Comparison of ENCODE assay signal across 24 cellular contexts in the genomic region with DNA sequence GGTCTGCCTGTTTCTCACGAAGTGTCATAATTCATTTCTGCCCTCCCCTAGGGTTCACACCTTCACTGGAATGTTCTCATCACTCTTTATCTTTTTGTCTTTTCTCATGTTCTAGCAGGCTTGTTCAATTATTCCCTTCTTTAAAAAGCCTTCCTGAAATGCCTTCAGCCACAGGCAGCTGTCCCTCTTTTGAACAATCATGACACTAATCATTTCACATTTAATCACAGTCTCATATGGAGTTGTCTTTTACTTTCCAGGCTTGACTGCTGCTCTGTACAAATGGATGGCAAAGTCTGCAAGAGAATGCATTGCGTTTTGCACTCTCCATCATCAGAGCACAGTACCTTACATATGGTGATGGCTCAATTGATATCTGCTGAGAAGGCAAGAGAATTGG.
DNase-seq lines count a peak whose midpoint lies in the region; ATAC-seq and TF ChIP-seq lines count a peak whose summit lies in the region.
"Had no signal": no experiment of that assay in that cellular context is flagged by ENCODE, and none has a peak within 500 bp of the region (broad histone marks: within the 10 kb centered on the region; RNA-seq: fewer than 3 reads in every experiment).

No MANE protein-coding gene starts in this region.

- peak overlapping the region; percentile 4 for H2AFZ ChIP-seq in neuronal stem cell (ENCODE audit: low read length)
- H2AFZ ChIP-seq: GM23338 had no signal

- H2BK5ac ChIP-seq in neuronal stem cell (ENCODE audit: low read length), result no peak overlapping the region

- H4K91ac ChIP-seq in neuronal stem cell (ENCODE audit: low read depth, low read length, poor library complexity), result no peak overlapping the region

- H3K79me1 ChIP-seq in neuronal stem cell (ENCODE audit: low read depth, low read length), result no peaks in the 10 kb centered on the region

- CTCF ChIA-PET in A673 (lab: Charles Lee), result interaction anchor here (0.7 kb wide), 1 partner anchor 1249 kb away, joined by 3 read pairs; no protein-coding TSS in a partner anchor
- CTCF ChIA-PET in activated naive CD4-positive, alpha-beta T cell treated with anti-CD3 and anti-CD28 coated beads, Interleukin-2, amount 10 ng/mL, durations not matched to agents 7 days and 5 days (lab: Charles Lee), result no interaction called here

- H3K9me3 ChIP-seq in A673 (ENCODE audit: low read depth, low read length, poor library complexity, severe bottlenecking) (no peaks in the 10 kb centered on the region), neuronal stem cell (replicated peaks in 1 of 2; ENCODE audit: control insufficient read depth in 2 of 2, insufficient read depth in 1 of 2, low read depth in 1 of 2, low read length in 2 of 2) (no peaks in the 10 kb centered on the region)
- H3K9me3 ChIP-seq: BE2C; BLaER1 treated with 17β-estradiol and CSF1 and Interleukin-3, amounts not matched to agents 10 nM and 100 nM; HAP-1 had no signal

- no peak overlapping the region for H2BK15ac ChIP-seq in neuronal stem cell (ENCODE audit: low read length)

- BruUV-seq in A673 (replicated peaks; lab: Mats Ljungman, UMichigan), result no TSS peak

- DNase-seq in A673 (ENCODE audit: low spot score) (peak; percentile 54), myocyte (ENCODE audit: low read depth) (peak; percentile 10), neuronal stem cell (ENCODE audit: low spot score) (no peak), cardiac septum (ENCODE audit: low spot score) (no peak)
- DNase-seq in activated naive CD4-positive, alpha-beta T cell treated with anti-CD3 and anti-CD28 coated beads, Interleukin-2, amount 10 ng/mL, durations not matched to agents 7 days and 5 days, result no peak
- DNase-seq: ACHN; AML-193; BE2C; CD4-positive, alpha-beta T cell; CD8-positive, alpha-beta memory T cell; DMS 273 treated with DMSO at 0.1 percent for 48 hours; DMS79; EL; GDM1; HFFc6 had no signal

- H3K4me3 ChIP-seq in A673 (ENCODE audit: low read depth, low read length, poor library complexity, severe bottlenecking) (no peak overlapping the region), neuronal stem cell (ENCODE audit: low read length in 2 of 2) (no peak overlapping the region)
- H3K4me3 ChIP-seq: BLaER1 treated with 17β-estradiol and CSF1 and Interleukin-3, amounts not matched to agents 10 nM and 100 nM; GM12878; GM23338; HAP-1 had no signal

- H2BK12ac ChIP-seq in neuronal stem cell (ENCODE audit: low read length), result no peak overlapping the region

- H3K4ac ChIP-seq in neuronal stem cell (ENCODE audit: low read length), result no peak overlapping the region

- H3K36me3 ChIP-seq in A673 (ENCODE audit: insufficient read depth, low read length, poor library complexity, severe bottlenecking), result no peaks in the 10 kb centered on the region
- H3K36me3 ChIP-seq in neuronal stem cell (replicated peaks in 1 of 2; ENCODE audit: control insufficient read depth in 2 of 2, insufficient read depth in 2 of 2, low read length in 2 of 2), result no peaks in the 10 kb centered on the region
- H3K36me3 ChIP-seq: BE2C; BLaER1 treated with 17β-estradiol and CSF1 and Interleukin-3, amounts not matched to agents 10 nM and 100 nM; HAP-1 had no signal

- H3K4me1 ChIP-seq in A673 (ENCODE audit: insufficient read depth, low read length, poor library complexity, severe bottlenecking) (peaks cover 46% of the 10 kb centered on the region), neuronal stem cell (ENCODE audit: control insufficient read depth in 2 of 2, insufficient read depth in 1 of 2, low read depth in 1 of 2, low read length in 2 of 2) (peaks cover 9 to 11% of the 10 kb centered on the region in 2 donors)
- H3K4me1 ChIP-seq: BE2C had no signal

- no peak overlapping the region for H3K4me3 Mint-ChIP-seq in brain
- H3K4me3 Mint-ChIP-seq in activated naive CD4-positive, alpha-beta T cell treated with anti-CD3 and anti-CD28 coated beads, Interleukin-2, amount 10 ng/mL, durations not matched to agents 7 days and 5 days, result no peak overlapping the region
- H3K4me3 Mint-ChIP-seq: CD14-positive monocyte; CD4-positive, alpha-beta T cell; CD8-positive, alpha-beta memory T cell; GM23338; HFFc6 had no signal

- H3K4me1 Mint-ChIP-seq in brain, result peaks cover 18% of the 10 kb centered on the region
- no peaks in the 10 kb centered on the region for H3K4me1 Mint-ChIP-seq in activated naive CD4-positive, alpha-beta T cell treated with anti-CD3 and anti-CD28 coated beads, Interleukin-2, amount 10 ng/mL, durations not matched to agents 7 days and 5 days
- H3K4me1 Mint-ChIP-seq: CD14-positive monocyte; CD8-positive, alpha-beta memory T cell had no signal

- peaks cover 4% of the 10 kb centered on the region for H3K27me3 Mint-ChIP-seq in brain
- no peaks in the 10 kb centered on the region for H3K27me3 Mint-ChIP-seq in activated naive CD4-positive, alpha-beta T cell treated with anti-CD3 and anti-CD28 coated beads, Interleukin-2, amount 10 ng/mL, durations not matched to agents 7 days and 5 days
- H3K27me3 Mint-ChIP-seq: CD4-positive, alpha-beta T cell; CD8-positive, alpha-beta memory T cell had no signal

- H3K27ac Mint-ChIP-seq in brain, result peak overlapping the region in 3 of 5 experiments; percentile 4 to 9 (median 5)
- no peak overlapping the region for H3K27ac Mint-ChIP-seq in activated naive CD4-positive, alpha-beta T cell treated with anti-CD3 and anti-CD28 coated beads, Interleukin-2, amount 10 ng/mL, durations not matched to agents 7 days and 5 days
- H3K27ac Mint-ChIP-seq: CD14-positive monocyte; CD4-positive, alpha-beta T cell; CD8-positive, alpha-beta memory T cell; GM23338; HFFc6 had no signal

- POLR2A ChIA-PET in A673 (lab: Charles Lee; ENCODE audit: low non-redundant PET), result no interaction called here

- H2AK5ac ChIP-seq in neuronal stem cell (ENCODE audit: low read depth, low read length), result no peak overlapping the region

- no peak overlapping the region for H3K23ac ChIP-seq in neuronal stem cell (ENCODE audit: low read depth, low read length, poor library complexity)

- ATAC-seq in HG03045 (IDR thresholded peaks at IDR 0.05; ENCODE audit: unreplicated experiment), result no peak
- no peak for ATAC-seq in HG02981 (IDR thresholded peaks at IDR 0.05; ENCODE audit: unreplicated experiment)
- ATAC-seq: GM12878, GM23338 had no signal

- H3K9ac ChIP-seq in neuronal stem cell (ENCODE audit: low read depth, low read length, poor library complexity), result no peak overlapping the region
- H3K9ac ChIP-seq: BLaER1 treated with 17β-estradiol and CSF1 and Interleukin-3, amounts not matched to agents 10 nM and 100 nM had no signal

- no peak overlapping the region for H2BK120ac ChIP-seq in neuronal stem cell (ENCODE audit: low read depth, low read length)

- TF ChIP-seq CTCF in A673 (conservative IDR thresholded peaks at IDR 0.05; ENCODE audit: low read depth, low read length), result no peak
- TF ChIP-seq CTCF in brain (conservative IDR thresholded peaks at IDR 0.05), result no peak

- no peak overlapping the region for H3K4me2 ChIP-seq in neuronal stem cell (ENCODE audit: insufficient read depth, low read length, poor library complexity, severe bottlenecking)
- H3K4me2 ChIP-seq: BLaER1 treated with 17β-estradiol and CSF1 and Interleukin-3, amounts not matched to agents 10 nM and 100 nM; GM23338 had no signal

- WGBS in neuronal stem cell (ENCODE audit: extremely low coverage in 2 of 2, insufficient read length in 2 of 2, insufficient replicate concordance in 1 of 2), 2 donors, result no CpG with 5 or more reads among the region's 2 CpGs

- H3K14ac ChIP-seq in neuronal stem cell (ENCODE audit: low read length), result no peak overlapping the region

- H3K27me3 ChIP-seq in A673 (replicated peaks; ENCODE audit: insufficient read depth, low read depth, low read length, poor library complexity) (no peaks in the 10 kb centered on the region), neuronal stem cell (ENCODE audit: control insufficient read depth in 3 of 3, insufficient read depth in 3 of 3, low read depth in 1 of 3, low read length in 3 of 3) (no peaks in the 10 kb centered on the region)
- H3K27me3 ChIP-seq: BE2C; BLaER1 treated with 17β-estradiol and CSF1 and Interleukin-3, amounts not matched to agents 10 nM and 100 nM had no signal

- peaks cover 0 to 3% (median 0%) of the 10 kb centered on the region in 5 experiments for H3K9me3 Mint-ChIP-seq in brain
- no peaks in the 10 kb centered on the region for H3K9me3 Mint-ChIP-seq in activated naive CD4-positive, alpha-beta T cell treated with anti-CD3 and anti-CD28 coated beads, Interleukin-2, amount 10 ng/mL, durations not matched to agents 7 days and 5 days
- H3K9me3 Mint-ChIP-seq: CD4-positive, alpha-beta T cell; GM23338 had no signal

- intact Hi-C loops in A673 (cut with micrococcal nuclease; ENCODE audit: unreplicated experiment) (no loop called here), cardiac septum (cut with DNase I) (no loop called here)

- no peak overlapping the region for H3K18ac ChIP-seq in neuronal stem cell (ENCODE audit: low read length)

- no peaks in the 10 kb centered on the region for H3K36me3 Mint-ChIP-seq in brain
- no peaks in the 10 kb centered on the region for H3K36me3 Mint-ChIP-seq in activated naive CD4-positive, alpha-beta T cell treated with anti-CD3 and anti-CD28 coated beads, Interleukin-2, amount 10 ng/mL, durations not matched to agents 7 days and 5 days
- H3K36me3 Mint-ChIP-seq: CD14-positive monocyte; CD8-positive, alpha-beta memory T cell had no signal

- H4K8ac ChIP-seq in neuronal stem cell (ENCODE audit: low read depth, low read length), result no peak overlapping the region

- H3K27ac ChIP-seq in A673 (ENCODE audit: low read depth, low read length, poor library complexity, severe bottlenecking), result no peak overlapping the region
- peak overlapping the region; percentile 76 for H3K27ac ChIP-seq in neuronal stem cell (replicated peaks; ENCODE audit: low read length)
- H3K27ac ChIP-seq: 22Rv1; BLaER1 treated with 17β-estradiol and CSF1 and Interleukin-3, amounts not matched to agents 10 nM and 100 nM had no signal

Comparison
In these comparisons a context has a peak if more than half of its experiments do, and no peak if none do; other contexts are left out.
1. DNase-seq: peak in A673 (single experiment) and myocyte (single experiment); none in neuronal stem cell (single experiment), activated naive CD4-positive, alpha-beta T cell treated with anti-CD3 and anti-CD28 coated beads, Interleukin-2, amount 10 ng/mL, durations not matched to agents 7 days and 5 days (single experiment) and cardiac septum (single experiment).